In genomic region chr7:28685660-28686417, GRCh38 we compare ENCODE assay signal across 9 cellular contexts.
DNase-seq lines count a peak whose midpoint lies in the region; ATAC-seq and TF ChIP-seq lines count a peak whose summit lies in the region.
"Had no signal": no experiment of that assay in that cellular context is flagged by ENCODE, and none has a peak within 500 bp of the region (broad histone marks: within the 10 kb centered on the region; RNA-seq: fewer than 3 reads in every experiment).

No MANE protein-coding gene starts in this region.

- H3K27ac ChIP-seq in heart left ventricle = peak overlapping the region; percentile 59 to 96 (median 88)

- no peak for TF ChIP-seq CTCF in heart left ventricle (IDR thresholded peaks at IDR 0.05)

- intact Hi-C loops in heart left ventricle (cut with DNase I) = loop anchor here (1.0 to 10.0 kb wide), 11 partner anchors 46 to 291 kb away; partner anchors contain the start of gene CREB5 (in 2 of the 10)

- peak in 1 of 2 donors; percentile 71 for TF ChIP-seq POLR2A in heart left ventricle (IDR thresholded peaks at IDR 0.05)

- H3K4me1 ChIP-seq in ES-I3 (ENCODE audit: insufficient read depth, low read length) (peaks cover 37% of the 10 kb centered on the region), heart left ventricle (peaks cover 7 to 55% (median 34%) of the 10 kb centered on the region in 12 donors)

- H3K9me3 ChIP-seq in ES-I3 (ENCODE audit: control insufficient read depth, insufficient read depth, low read length) (no peaks in the 10 kb centered on the region), heart left ventricle (no peaks in the 10 kb centered on the region)

- 1 to 2% (median 1%) methylated on average over 15 of the region's 15 CpGs for WGBS in heart left ventricle, 4 donors

- H3K9ac ChIP-seq in ES-I3 (ENCODE audit: low read depth, low read length) = peak overlapping the region; percentile 82

- peak overlapping the region; percentile 9 to 65 (median 58) for H3K4me3 ChIP-seq in heart left ventricle

- peak; percentile 75 for DNase-seq in NCI-H2171 treated with DMSO at 0.1 percent for 48 hours (lab: John Stamatoyannopoulos, UW)
- DNase-seq in amniotic stem cell (lab: John Stamatoyannopoulos, UW) = peak; percentile 96
- DNase-seq in heart left ventricle = peak; percentile 87 to 97 (median 95)
- peak; percentile 30 to 97 (median 90) for DNase-seq in nucleus accumbens (lab: John Stamatoyannopoulos, UW)
- DNase-seq in SK-N-DZ (ENCODE audit: low spot score) = no peak
- DNase-seq in activated effector memory CD4-positive, alpha-beta T cell treated with anti-CD3 and anti-CD28 coated beads, Interleukin-2, amount 50 U/mL, for 16 hours = no peak
- DNase-seq: activated T-cell treated with anti-CD3 and anti-CD28 coated beads, Interleukin-2, amount 50 U/mL, for 4 hours had no signal

- H3K36me3 ChIP-seq in ES-I3 (ENCODE audit: insufficient read depth, low read length) (no peaks in the 10 kb centered on the region), heart left ventricle (no peaks in the 10 kb centered on the region)

- ATAC-seq in HG02870 (IDR thresholded peaks at IDR 0.05; ENCODE audit: unreplicated experiment) (peak; percentile 50), heart left ventricle (peak; percentile 90 to 96 (median 94))

- no peaks in the 10 kb centered on the region for H3K27me3 ChIP-seq in heart left ventricle

Comparison
In these comparisons a context has a peak if more than half of its experiments do, and no peak if none do; other contexts are left out.
1. DNase-seq: peak in NCI-H2171 treated with DMSO at 0.1 percent for 48 hours (single experiment), amniotic stem cell (single experiment), heart left ventricle (5 of 5) and nucleus accumbens (56 of 56); none in SK-N-DZ (single experiment) and activated effector memory CD4-positive, alpha-beta T cell treated with anti-CD3 and anti-CD28 coated beads, Interleukin-2, amount 50 U/mL, for 16 hours (single experiment).